Comparison of ENCODE assay signal across 19 cellular contexts in genomic region chr20:23455641-23456040, GRCh38. TPM values are rescaled to one million over a fixed set of nuclear protein-coding genes. Genes with fewer than 3 reads are reported as not detected.
DNase-seq lines count a peak whose midpoint lies in the region; ATAC-seq and TF ChIP-seq lines count a peak whose summit lies in the region.
"Had no signal": no experiment of that assay in that cellular context is flagged by ENCODE, and none has a peak within 500 bp of the region (broad histone marks: within the 10 kb centered on the region; RNA-seq: fewer than 3 reads in every experiment).

No MANE protein-coding gene starts in this region.

- peak overlapping the region in 3 of 11 experiments; percentile 7 to 62 (median 38); a peak in 3 of 22 replicates for H3K27ac ChIP-seq in BLaER1 treated with 17β-estradiol and CSF1 and Interleukin-3, amounts not matched to agents 10 nM and 100 nM
- peak overlapping the region; percentile 85 for H3K27ac ChIP-seq in CD8-positive, alpha-beta memory T cell (ENCODE audit: low read depth, low read length)
- H3K27ac ChIP-seq in neural progenitor cell, result no peak overlapping the region
- no peak overlapping the region for H3K27ac ChIP-seq in hepatocyte

- peaks cover 0 to 7% (median 0%) of the 10 kb centered on the region in 11 experiments; a peak in 2 of 22 replicates for H3K9me3 ChIP-seq in BLaER1 treated with 17β-estradiol and CSF1 and Interleukin-3, amounts not matched to agents 10 nM and 100 nM (replicated peaks in 1 of 11)
- no peaks in the 10 kb centered on the region for H3K9me3 ChIP-seq in CD8-positive, alpha-beta memory T cell (ENCODE audit: low read length)
- H3K9me3 ChIP-seq in neural progenitor cell (ENCODE audit: low read depth) (no peaks in the 10 kb centered on the region), hepatocyte (ENCODE audit: low read depth) (no peaks in the 10 kb centered on the region), mucosa of descending colon (no peaks in the 10 kb centered on the region)
- H3K9me3 ChIP-seq: Caco-2, HAP-1 had no signal

- peak overlapping the region in 10 of 11 experiments; percentile 2 to 82 (median 72); a peak in 16 of 22 replicates for H3K4me2 ChIP-seq in BLaER1 treated with 17β-estradiol and CSF1 and Interleukin-3, amounts not matched to agents 10 nM and 100 nM
- no peak overlapping the region for H3K4me2 ChIP-seq in neural progenitor cell
- H3K4me2 ChIP-seq in hepatocyte, result no peak overlapping the region

- H3K9ac ChIP-seq in BLaER1 treated with 17β-estradiol and CSF1 and Interleukin-3, amounts not matched to agents 10 nM and 100 nM, result no peak overlapping the region
- H3K9ac ChIP-seq in neural progenitor cell, result no peak overlapping the region

- no peaks in the 10 kb centered on the region for H3K36me3 ChIP-seq in BLaER1 treated with 17β-estradiol and CSF1 and Interleukin-3, amounts not matched to agents 10 nM and 100 nM
- no peaks in the 10 kb centered on the region for H3K36me3 ChIP-seq in CD8-positive, alpha-beta memory T cell (ENCODE audit: insufficient read depth, low read length)
- no peaks in the 10 kb centered on the region for H3K36me3 ChIP-seq in neural progenitor cell
- no peaks in the 10 kb centered on the region for H3K36me3 ChIP-seq in hepatocyte (replicated peaks; ENCODE audit: insufficient read depth, low read depth)
- H3K36me3 ChIP-seq in mucosa of descending colon (ENCODE audit: low read depth), result no peaks in the 10 kb centered on the region
- H3K36me3 ChIP-seq: HAP-1 had no signal

- 100% methylated on average over 7 of the region's 7 CpGs for WGBS in hepatocyte (ENCODE audit: low lambda C conversion rate, missing lambda C conversion rate)

- POLR2A ChIA-PET in CD8-positive, alpha-beta memory T cell (lab: Charles Lee), result no interaction called here
- POLR2A ChIA-PET in activated CD8-positive, alpha-beta T cell treated with anti-CD3 and anti-CD28 coated beads, Interleukin-2, amount 10 ng/mL, durations not matched to agents 7 days and 5 days (lab: Charles Lee), result interaction anchor here (1.8 kb wide), 1 partner anchor 105 kb away, joined by 7 read pairs; the partner anchor contains the start of gene NXT1
- POLR2A ChIA-PET in activated CD4-positive, alpha-beta T cell treated with anti-CD3 and anti-CD28 coated beads for 36 hours (lab: Charles Lee), result no interaction called here

- H3K36me3 Mint-ChIP-seq in CD8-positive, alpha-beta memory T cell, result no peaks in the 10 kb centered on the region
- H3K36me3 Mint-ChIP-seq in activated CD8-positive, alpha-beta T cell treated with anti-CD3 and anti-CD28 coated beads, Interleukin-2, amount 10 ng/mL, durations not matched to agents 7 days and 5 days (ENCODE audit: low read depth), result peaks cover 4% of the 10 kb centered on the region
- H3K36me3 Mint-ChIP-seq in neural progenitor cell, result no peaks in the 10 kb centered on the region
- no peaks in the 10 kb centered on the region for H3K36me3 Mint-ChIP-seq in activated CD4-positive, alpha-beta T cell treated with anti-CD3 and anti-CD28 coated beads for 36 hours (ENCODE audit: low read depth)

- no peaks in the 10 kb centered on the region for H3K9me3 Mint-ChIP-seq in CD8-positive, alpha-beta memory T cell
- H3K9me3 Mint-ChIP-seq in activated CD8-positive, alpha-beta T cell treated with anti-CD3 and anti-CD28 coated beads, Interleukin-2, amount 10 ng/mL, durations not matched to agents 7 days and 5 days (ENCODE audit: insufficient read depth), result no peaks in the 10 kb centered on the region
- H3K9me3 Mint-ChIP-seq in neural progenitor cell, result peaks cover 7% of the 10 kb centered on the region
- H3K9me3 Mint-ChIP-seq in activated CD4-positive, alpha-beta T cell treated with anti-CD3 and anti-CD28 coated beads for 36 hours (ENCODE audit: low read depth), result no peaks in the 10 kb centered on the region

- TF ChIP-seq CTCF in neural progenitor cell (IDR thresholded peaks at IDR 0.05) (no peak), hepatocyte (IDR thresholded peaks at IDR 0.05; ENCODE audit: poor library complexity) (no peak), mucosa of descending colon (IDR thresholded peaks at IDR 0.05) (no peak)

- ATAC-seq in activated CD8-positive, alpha-beta T cell treated with anti-CD3 and anti-CD28 coated beads, Interleukin-2, amount 10 ng/mL, durations not matched to agents 7 days and 5 days, result peak; percentile 33
- ATAC-seq in mucosa of descending colon, result no peak
- ATAC-seq in activated CD4-positive, alpha-beta T cell treated with anti-CD3 and anti-CD28 coated beads for 36 hours, result no peak
- ATAC-seq: GM12878 had no signal

- no peaks in the 10 kb centered on the region for H3K27me3 ChIP-seq in BLaER1 treated with 17β-estradiol and CSF1 and Interleukin-3, amounts not matched to agents 10 nM and 100 nM
- H3K27me3 ChIP-seq in CD8-positive, alpha-beta memory T cell (ENCODE audit: insufficient read depth, low read length, poor library complexity, severe bottlenecking), result no peaks in the 10 kb centered on the region
- no peaks in the 10 kb centered on the region for H3K27me3 ChIP-seq in neural progenitor cell
- H3K27me3 ChIP-seq in hepatocyte, result no peaks in the 10 kb centered on the region

- H2AFZ ChIP-seq in neural progenitor cell (replicated peaks), result no peak overlapping the region
- H2AFZ ChIP-seq in hepatocyte, result no peak overlapping the region

- H3K79me2 ChIP-seq in neural progenitor cell (ENCODE audit: low read depth) (no peaks in the 10 kb centered on the region), hepatocyte (no peaks in the 10 kb centered on the region)

- no peak for DNase-seq in CD8-positive, alpha-beta memory T cell
- DNase-seq in activated CD8-positive, alpha-beta T cell treated with anti-CD3 and anti-CD28 coated beads, Interleukin-2, amount 10 ng/mL, durations not matched to agents 7 days and 5 days, result peak; percentile 43
- DNase-seq in neural progenitor cell (ENCODE audit: low spot score) (no peak), hepatocyte (ENCODE audit: low spot score) (no peak), mucosa of descending colon (no peak)
- DNase-seq in activated CD4-positive, alpha-beta T cell treated with anti-CD3 and anti-CD28 coated beads for 36 hours, result no peak
- DNase-seq: AML-193, Caco-2, EL, KBM-7, MV-4-11, NCI-H1694 treated with DMSO at 0.1 percent for 48 hours, NCI-H510A, NCI-H748 treated with DMSO at 0.1 percent for 48 hours, OCI-M1, Right ventricle myocardium superior had no signal

- H3K4me1 ChIP-seq in BLaER1 treated with 17β-estradiol and CSF1 and Interleukin-3, amounts not matched to agents 10 nM and 100 nM, result peaks cover 29 to 50% (median 43%) of the 10 kb centered on the region in 10 experiments
- peaks cover 19% of the 10 kb centered on the region for H3K4me1 ChIP-seq in CD8-positive, alpha-beta memory T cell (ENCODE audit: insufficient read depth, low read length)
- H3K4me1 ChIP-seq in neural progenitor cell (peaks cover 13% of the 10 kb centered on the region), hepatocyte (ENCODE audit: insufficient read depth) (peaks cover 3% of the 10 kb centered on the region), mucosa of descending colon (ENCODE audit: low read depth) (no peaks in the 10 kb centered on the region)
- H3K4me1 ChIP-seq: Caco-2, HAP-1 had no signal

- peaks cover 21 to 28% (median 25%) of the 10 kb centered on the region in 3 donors for H3K4me1 Mint-ChIP-seq in CD8-positive, alpha-beta memory T cell
- H3K4me1 Mint-ChIP-seq in activated CD8-positive, alpha-beta T cell treated with anti-CD3 and anti-CD28 coated beads, Interleukin-2, amount 10 ng/mL, durations not matched to agents 7 days and 5 days (ENCODE audit: low read depth), result peaks cover 24% of the 10 kb centered on the region
- peaks cover 16% of the 10 kb centered on the region for H3K4me1 Mint-ChIP-seq in neural progenitor cell
- peaks cover 7% of the 10 kb centered on the region for H3K4me1 Mint-ChIP-seq in activated CD4-positive, alpha-beta T cell treated with anti-CD3 and anti-CD28 coated beads for 36 hours

- H3K27me3 Mint-ChIP-seq in CD8-positive, alpha-beta memory T cell, result peaks cover 0 to 3% of the 10 kb centered on the region in 2 donors
- no peaks in the 10 kb centered on the region for H3K27me3 Mint-ChIP-seq in activated CD8-positive, alpha-beta T cell treated with anti-CD3 and anti-CD28 coated beads, Interleukin-2, amount 10 ng/mL, durations not matched to agents 7 days and 5 days (ENCODE audit: low read depth)
- H3K27me3 Mint-ChIP-seq in neural progenitor cell (ENCODE audit: insufficient read depth, low read depth), result peaks cover 6% of the 10 kb centered on the region
- H3K27me3 Mint-ChIP-seq in activated CD4-positive, alpha-beta T cell treated with anti-CD3 and anti-CD28 coated beads for 36 hours, result peaks cover 2% of the 10 kb centered on the region

- no peaks in the 10 kb centered on the region for H3F3A ChIP-seq in neural progenitor cell (ENCODE audit: low read depth)

- H3K4me3 Mint-ChIP-seq in CD8-positive, alpha-beta memory T cell, result peak overlapping the region in 6 of 7 donors; percentile 53 to 87 (median 64)
- H3K4me3 Mint-ChIP-seq in activated CD8-positive, alpha-beta T cell treated with anti-CD3 and anti-CD28 coated beads, Interleukin-2, amount 10 ng/mL, durations not matched to agents 7 days and 5 days, result no peak overlapping the region
- no peak overlapping the region for H3K4me3 Mint-ChIP-seq in neural progenitor cell
- no peak overlapping the region for H3K4me3 Mint-ChIP-seq in activated CD4-positive, alpha-beta T cell treated with anti-CD3 and anti-CD28 coated beads for 36 hours

- CTCF ChIA-PET in CD8-positive, alpha-beta memory T cell (lab: Charles Lee), result interaction anchor here (2.2 kb wide), 1 partner anchor 14 kb away, joined by 4 read pairs; no protein-coding TSS in a partner anchor
- CTCF ChIA-PET in activated CD8-positive, alpha-beta T cell treated with anti-CD3 and anti-CD28 coated beads, Interleukin-2, amount 10 ng/mL, durations not matched to agents 7 days and 5 days (lab: Charles Lee), result interaction anchor here (1.7 kb wide), 1 partner anchor 106 kb away, joined by 4 read pairs; no protein-coding TSS in a partner anchor
- CTCF ChIA-PET in activated CD4-positive, alpha-beta T cell treated with anti-CD3 and anti-CD28 coated beads for 36 hours (lab: Charles Lee), result no interaction called here

- no peak overlapping the region for H3K4me3 ChIP-seq in BLaER1 treated with 17β-estradiol and CSF1 and Interleukin-3, amounts not matched to agents 10 nM and 100 nM
- no peak overlapping the region for H3K4me3 ChIP-seq in CD8-positive, alpha-beta memory T cell (ENCODE audit: low read length)
- H3K4me3 ChIP-seq in neural progenitor cell (no peak overlapping the region), hepatocyte (no peak overlapping the region), mucosa of descending colon (no peak overlapping the region)
- H3K4me3 ChIP-seq: GM12878, HAP-1 had no signal

- intact Hi-C loops in mucosa of descending colon (cut with DNase I, micrococcal nuclease), result no loop called here
- intact Hi-C loops in activated CD4-positive, alpha-beta T cell treated with anti-CD3 and anti-CD28 coated beads for 36 hours (cut with DNase I, micrococcal nuclease), result no loop called here

- H3K27ac Mint-ChIP-seq in CD8-positive, alpha-beta memory T cell, result peak overlapping the region in 7 of 8 donors; percentile 71 to 97 (median 87)
- H3K27ac Mint-ChIP-seq in activated CD8-positive, alpha-beta T cell treated with anti-CD3 and anti-CD28 coated beads, Interleukin-2, amount 10 ng/mL, durations not matched to agents 7 days and 5 days, result peak overlapping the region; percentile 87
- H3K27ac Mint-ChIP-seq in neural progenitor cell, result peak overlapping the region; percentile 10
- H3K27ac Mint-ChIP-seq in activated CD4-positive, alpha-beta T cell treated with anti-CD3 and anti-CD28 coated beads for 36 hours, result no peak overlapping the region

- H3K9me2 ChIP-seq in hepatocyte (replicated peaks; ENCODE audit: insufficient read depth), result no peaks in the 10 kb centered on the region

- no peaks in the 10 kb centered on the region for H4K20me1 ChIP-seq in BLaER1 treated with 17β-estradiol and CSF1 and Interleukin-3, amounts not matched to agents 10 nM and 100 nM
- H4K20me1 ChIP-seq in neural progenitor cell (ENCODE audit: low read depth) (no peaks in the 10 kb centered on the region), hepatocyte (ENCODE audit: insufficient read depth, poor library complexity, severe bottlenecking) (no peaks in the 10 kb centered on the region)

RNA-seq across cellular contexts. Expression of gene CST11, which starts 3.0 kb away (rescaled TPM):
- not detected for total RNA-seq in CD8-positive, alpha-beta memory T cell
- not detected for polyA plus RNA-seq in CD8-positive, alpha-beta memory T cell
- not detected for total RNA-seq in activated CD8-positive, alpha-beta T cell treated with anti-CD3 and anti-CD28 coated beads, Interleukin-2, amount 10 ng/mL, durations not matched to agents 7 days and 5 days
- not detected in 2 replicates for total RNA-seq in neural progenitor cell (ENCODE audit: low replicate concordance)
- total RNA-seq in hepatocyte, result not detected in 2 replicates
- polyA plus RNA-seq in hepatocyte, result not detected in 2 replicates
- total RNA-seq in mucosa of descending colon, result not detected
- not detected for total RNA-seq in activated CD4-positive, alpha-beta T cell treated with anti-CD3 and anti-CD28 coated beads for 36 hours
- total RNA-seq: Caco-2, GM12878, Right ventricle myocardium superior had no signal

RNA-seq across cellular contexts. Expression of gene CSTL1, which starts 16.2 kb away (rescaled TPM):
- not detected for total RNA-seq in CD8-positive, alpha-beta memory T cell
- polyA plus RNA-seq in CD8-positive, alpha-beta memory T cell, result not detected
- total RNA-seq in activated CD8-positive, alpha-beta T cell treated with anti-CD3 and anti-CD28 coated beads, Interleukin-2, amount 10 ng/mL, durations not matched to agents 7 days and 5 days, result not detected
- not detected in 2 replicates for total RNA-seq in neural progenitor cell (ENCODE audit: low replicate concordance)
- not detected in 2 replicates for total RNA-seq in hepatocyte
- polyA plus RNA-seq in hepatocyte, result not detected in 2 replicates
- not detected for total RNA-seq in mucosa of descending colon
- total RNA-seq in activated CD4-positive, alpha-beta T cell treated with anti-CD3 and anti-CD28 coated beads for 36 hours, result not detected
- total RNA-seq: GM12878, Right ventricle myocardium superior had no signal
- polyA plus RNA-seq: GM12878 had no signal

RNA-seq across cellular contexts. Expression of gene NAPB, which starts 34.4 kb away (rescaled TPM):
- 1 to 10 TPM; 7.4 to 7.6 TPM for total RNA-seq in CD8-positive, alpha-beta memory T cell
- polyA plus RNA-seq in CD8-positive, alpha-beta memory T cell, result 5.2 TPM
- 10 to 100 TPM; 15.6 to 18.7 TPM for total RNA-seq in activated CD8-positive, alpha-beta T cell treated with anti-CD3 and anti-CD28 coated beads, Interleukin-2, amount 10 ng/mL, durations not matched to agents 7 days and 5 days
- total RNA-seq in neural progenitor cell (ENCODE audit: low replicate concordance) (19.8 and 23.8 TPM in 2 replicates), hepatocyte (7.3 and 11.2 TPM in 2 replicates), mucosa of descending colon (10 to 100 TPM in 1 of 3 donors, 1 to 10 TPM in 2; 8.2 to 22.8 (median 8.9) TPM)
- 7.3 and 11.9 TPM in 2 replicates for polyA plus RNA-seq in hepatocyte
- total RNA-seq in activated CD4-positive, alpha-beta T cell treated with anti-CD3 and anti-CD28 coated beads for 36 hours, result 1 to 10 TPM; 6.1 to 8.1 TPM

RNA-seq across cellular contexts. Expression of gene CST8, which starts 35.3 kb away (rescaled TPM):
- not detected for total RNA-seq in CD8-positive, alpha-beta memory T cell
- polyA plus RNA-seq in CD8-positive, alpha-beta memory T cell, result not detected
- not detected for total RNA-seq in activated CD8-positive, alpha-beta T cell treated with anti-CD3 and anti-CD28 coated beads, Interleukin-2, amount 10 ng/mL, durations not matched to agents 7 days and 5 days
- total RNA-seq in neural progenitor cell (ENCODE audit: low replicate concordance), result not detected in 2 replicates
- total RNA-seq in hepatocyte, result not detected in 2 replicates
- not detected in 2 replicates for polyA plus RNA-seq in hepatocyte
- total RNA-seq in mucosa of descending colon, result not detected
- not detected for total RNA-seq in activated CD4-positive, alpha-beta T cell treated with anti-CD3 and anti-CD28 coated beads for 36 hours
- total RNA-seq: Caco-2, GM12878, Right ventricle myocardium superior had no signal
- polyA plus RNA-seq: GM12878 had no signal

Comparison
In these comparisons a context has a peak if more than half of its experiments do, and no peak if none do; other contexts are left out.
1. H3K4me2 ChIP-seq: peak in BLaER1 treated with 17β-estradiol and CSF1 and Interleukin-3, amounts not matched to agents 10 nM and 100 nM (10 of 11); none in neural progenitor cell (single experiment) and hepatocyte (single experiment).
2. H3K4me3 Mint-ChIP-seq: peak in CD8-positive, alpha-beta memory T cell (6 of 7); none in activated CD8-positive, alpha-beta T cell treated with anti-CD3 and anti-CD28 coated beads, Interleukin-2, amount 10 ng/mL, durations not matched to agents 7 days and 5 days (single experiment), neural progenitor cell (single experiment) and activated CD4-positive, alpha-beta T cell treated with anti-CD3 and anti-CD28 coated beads for 36 hours (single experiment).